In the genomic region with DNA sequence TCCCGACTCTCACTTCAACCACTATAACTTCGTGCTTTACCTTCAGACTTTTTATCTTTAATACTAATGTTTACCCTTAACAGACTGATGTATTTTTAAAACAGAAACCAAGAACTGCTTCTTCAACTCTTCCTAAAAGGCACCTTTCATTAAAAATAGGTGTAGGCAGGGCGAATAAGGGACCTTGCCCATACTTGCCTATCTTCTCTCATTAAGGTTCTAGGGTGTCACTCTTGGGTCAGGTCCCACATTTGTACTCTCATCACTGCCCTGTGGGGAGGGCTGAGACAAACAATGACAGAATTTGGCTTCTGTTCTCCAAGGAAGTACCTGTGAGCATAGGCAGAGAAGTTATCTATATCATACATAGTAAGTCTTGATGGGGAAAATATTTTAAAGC, we compare ENCODE assay signal across 17 cellular contexts.
A peak's percentile ranks its signal among the peaks of the same experiment; 100 is the strongest.
DNase-seq lines count a peak whose midpoint lies in the region; ATAC-seq and TF ChIP-seq lines count a peak whose summit lies in the region.
"Had no signal": no experiment of that assay in that cellular context is flagged by ENCODE, and none has a peak within 500 bp of the region (broad histone marks: within the 10 kb centered on the region; RNA-seq: fewer than 3 reads in every experiment).

No MANE protein-coding gene starts in this region.

- TF ChIP-seq POLR2A in gastrocnemius medialis (IDR thresholded peaks at IDR 0.05) = no peak

- peaks cover 29% of the 10 kb centered on the region for H3K4me1 ChIP-seq in MM.1S (ENCODE audit: low read length)
- peaks cover 7 to 12% of the 10 kb centered on the region in 2 donors for H3K4me1 ChIP-seq in neuronal stem cell (ENCODE audit: control insufficient read depth in 2 of 2, insufficient read depth in 1 of 2, low read depth in 1 of 2, low read length in 2 of 2)
- H3K4me1 ChIP-seq in gastrocnemius medialis = no peaks in the 10 kb centered on the region

- H2BK120ac ChIP-seq in neuronal stem cell (ENCODE audit: low read depth, low read length) = no peak overlapping the region

- H3K36me3 ChIP-seq in MM.1S (replicated peaks; ENCODE audit: insufficient read depth, low read length) = no peaks in the 10 kb centered on the region
- H3K36me3 ChIP-seq in neuronal stem cell (replicated peaks in 1 of 2; ENCODE audit: control insufficient read depth in 2 of 2, insufficient read depth in 2 of 2, low read length in 2 of 2) = no peaks in the 10 kb centered on the region
- no peaks in the 10 kb centered on the region for H3K36me3 ChIP-seq in gastrocnemius medialis
- H3K36me3 ChIP-seq: BLaER1 had no signal

- no peak overlapping the region for H2BK12ac ChIP-seq in neuronal stem cell (ENCODE audit: low read length)

- H3K9me3 Mint-ChIP-seq in dendritic cell treated with granulocyte-macrophage colony-stimulating factor and Interleukin-4, amounts not matched to agents 40 ng/mL and 50 ng/mL, for 4 days = no peaks in the 10 kb centered on the region
- H3K9me3 Mint-ChIP-seq: T-helper 1 cell treated with Interleukin-12 subunit alpha and Interleukin-12 subunit beta and Interleukin-4 antibody, amounts not matched to agents 30 μg/mL and 1 μg/mL, for 36 hours had no signal

- H3K18ac ChIP-seq in neuronal stem cell (ENCODE audit: low read length) = no peak overlapping the region

- H3K4me2 ChIP-seq in MM.1S (ENCODE audit: low read depth, low read length) = peak overlapping the region; percentile 42
- H3K4me2 ChIP-seq in neuronal stem cell (ENCODE audit: insufficient read depth, low read length, poor library complexity, severe bottlenecking) = no peak overlapping the region
- H3K4me2 ChIP-seq: BLaER1, PC-9 had no signal

- H3K79me2 ChIP-seq in MM.1S (ENCODE audit: low read length) = no peaks in the 10 kb centered on the region

- no peak overlapping the region for H3K4ac ChIP-seq in neuronal stem cell (ENCODE audit: low read length)

- H2BK5ac ChIP-seq in neuronal stem cell (ENCODE audit: low read length) = no peak overlapping the region

- H3K27ac ChIP-seq in MM.1S (ENCODE audit: low read length) (peak overlapping the region; percentile 54), neuronal stem cell (replicated peaks; ENCODE audit: low read length) (peak overlapping the region; percentile 34), gastrocnemius medialis (no peak overlapping the region)
- H3K27ac ChIP-seq: BLaER1 had no signal

- peaks cover 22% of the 10 kb centered on the region for H3F3A ChIP-seq in MM.1S (ENCODE audit: insufficient read depth, low read length)

- intact Hi-C loops in dendritic cell treated with granulocyte-macrophage colony-stimulating factor and Interleukin-4, amounts not matched to agents 40 ng/mL and 50 ng/mL, for 4 days (cut with micrococcal nuclease) = no loop called here
- intact Hi-C loops in Right ventricle myocardium superior (cut with DNase I) (no loop called here), gastrocnemius medialis (cut with DNase I; ENCODE audit: low total_unique reads) (no loop called here)

- H3K4me1 Mint-ChIP-seq in dendritic cell treated with granulocyte-macrophage colony-stimulating factor and Interleukin-4, amounts not matched to agents 40 ng/mL and 50 ng/mL, for 4 days (ENCODE audit: low read depth) = peaks cover 10% of the 10 kb centered on the region

- no peak overlapping the region for H4K91ac ChIP-seq in neuronal stem cell (ENCODE audit: low read depth, low read length, poor library complexity)

- H3K14ac ChIP-seq in neuronal stem cell (ENCODE audit: low read length) = no peak overlapping the region

- in situ Hi-C loops in gastrocnemius medialis (cut with MboI; ENCODE audit: low sequenced_read_pairs in 4 of 4) = no loop called here

- H2AK5ac ChIP-seq in neuronal stem cell (ENCODE audit: low read depth, low read length) = no peak overlapping the region

- peak overlapping the region; percentile 17 for H3K27ac Mint-ChIP-seq in dendritic cell treated with granulocyte-macrophage colony-stimulating factor and Interleukin-4, amounts not matched to agents 40 ng/mL and 50 ng/mL, for 4 days
- H3K27ac Mint-ChIP-seq: T-helper 1 cell treated with Interleukin-12 subunit alpha and Interleukin-12 subunit beta and Interleukin-4 antibody, amounts not matched to agents 30 μg/mL and 1 μg/mL, for 36 hours had no signal

- H4K20me1 ChIP-seq in MM.1S (ENCODE audit: insufficient read depth, low read length) = no peaks in the 10 kb centered on the region
- H4K20me1 ChIP-seq: BLaER1 had no signal

- no peaks in the 10 kb centered on the region for H3K9me2 ChIP-seq in MM.1S (replicated peaks; ENCODE audit: insufficient read depth, low read length)

- peak; percentile 77 for DNase-seq in MM.1S
- DNase-seq in neuronal stem cell (ENCODE audit: low spot score) = no peak
- no peak for DNase-seq in Right ventricle myocardium superior
- DNase-seq in gastrocnemius medialis = no peak
- no peak for DNase-seq in stimulated activated CD4-positive, alpha-beta T cell treated with anti-CD3 and anti-CD28 coated beads, Interleukin-2, amount 100 ng/mL, for 48 hours
- DNase-seq: DMS153, EL, KBM-7, NCI-H1092, NCI-H187 treated with DMSO at 0.1 percent for 48 hours, NCI-H524, PC-9, SHP77 had no signal

- H3K9me3 ChIP-seq in MM.1S (replicated peaks; ENCODE audit: insufficient read depth, low read length) (no peaks in the 10 kb centered on the region), neuronal stem cell (replicated peaks in 1 of 2; ENCODE audit: control insufficient read depth in 2 of 2, insufficient read depth in 1 of 2, low read depth in 1 of 2, low read length in 2 of 2) (no peaks in the 10 kb centered on the region), gastrocnemius medialis (no peaks in the 10 kb centered on the region)
- H3K9me3 ChIP-seq: BLaER1 had no signal

- TF ChIP-seq CTCF in MM.1S (IDR thresholded peaks at IDR 0.05; ENCODE audit: low read length) (no peak), gastrocnemius medialis (IDR thresholded peaks at IDR 0.05 in 4 of 5, conservative IDR thresholded peaks at IDR 0.05 in 1 of 5) (no peak)

- H3K27me3 ChIP-seq in MM.1S (replicated peaks; ENCODE audit: insufficient read depth, low read length) = no peaks in the 10 kb centered on the region
- H3K27me3 ChIP-seq in neuronal stem cell (ENCODE audit: control insufficient read depth in 3 of 3, insufficient read depth in 3 of 3, low read depth in 1 of 3, low read length in 3 of 3) = no peaks in the 10 kb centered on the region
- no peaks in the 10 kb centered on the region for H3K27me3 ChIP-seq in gastrocnemius medialis
- H3K27me3 ChIP-seq: BLaER1 had no signal

- H2BK15ac ChIP-seq in neuronal stem cell (ENCODE audit: low read length) = no peak overlapping the region

- no peaks in the 10 kb centered on the region for H3K27me3 Mint-ChIP-seq in dendritic cell treated with granulocyte-macrophage colony-stimulating factor and Interleukin-4, amounts not matched to agents 40 ng/mL and 50 ng/mL, for 4 days

- H3K9ac ChIP-seq in MM.1S (ENCODE audit: low read length) = peak overlapping the region; percentile 16; the same call in 1 of the 2 replicates
- no peak overlapping the region for H3K9ac ChIP-seq in neuronal stem cell (ENCODE audit: low read depth, low read length, poor library complexity)
- H3K9ac ChIP-seq: BLaER1 had no signal

- H3K4me3 ChIP-seq in MM.1S (ENCODE audit: low read length) (peak overlapping the region; percentile 18; the same call in 1 of the 2 replicates), neuronal stem cell (ENCODE audit: low read length in 2 of 2) (no peak overlapping the region), gastrocnemius medialis (no peak overlapping the region)
- H3K4me3 ChIP-seq: BLaER1, PC-9 had no signal

- WGBS in neuronal stem cell (ENCODE audit: extremely low coverage in 2 of 2, insufficient read length in 2 of 2, insufficient replicate concordance in 1 of 2), 2 donors = no CpG with 5 or more reads among the region's 3 CpGs

- H3K36me3 Mint-ChIP-seq in dendritic cell treated with granulocyte-macrophage colony-stimulating factor and Interleukin-4, amounts not matched to agents 40 ng/mL and 50 ng/mL, for 4 days (ENCODE audit: low read depth) = no peaks in the 10 kb centered on the region

- no peak overlapping the region for H4K8ac ChIP-seq in neuronal stem cell (ENCODE audit: low read depth, low read length)

- H3K79me1 ChIP-seq in neuronal stem cell (ENCODE audit: low read depth, low read length) = no peaks in the 10 kb centered on the region

- ATAC-seq in GM18868 (IDR thresholded peaks at IDR 0.05; ENCODE audit: unreplicated experiment) = peak; percentile 48
- ATAC-seq in Right ventricle myocardium superior (ENCODE audit: poor library complexity) = no peak
- no peak for ATAC-seq in gastrocnemius medialis

- H3K4me3 Mint-ChIP-seq in dendritic cell treated with granulocyte-macrophage colony-stimulating factor and Interleukin-4, amounts not matched to agents 40 ng/mL and 50 ng/mL, for 4 days = no peak overlapping the region
- H3K4me3 Mint-ChIP-seq: T-helper 1 cell treated with Interleukin-12 subunit alpha and Interleukin-12 subunit beta and Interleukin-4 antibody, amounts not matched to agents 30 μg/mL and 1 μg/mL, for 36 hours had no signal

- peak overlapping the region; percentile 9 for H2AFZ ChIP-seq in MM.1S (ENCODE audit: low read length)
- no peak overlapping the region for H2AFZ ChIP-seq in neuronal stem cell (ENCODE audit: low read length)
- H2AFZ ChIP-seq: PC-9 had no signal

- no peak overlapping the region for H3K23ac ChIP-seq in neuronal stem cell (ENCODE audit: low read depth, low read length, poor library complexity)

Comparison
In these comparisons a context has a peak if more than half of its experiments do, and no peak if none do; other contexts are left out.
1. H3K27ac ChIP-seq: peak in MM.1S (single experiment) and neuronal stem cell (single experiment); none in gastrocnemius medialis (0 of 4).